ENCODE assay signal across 10 cellular contexts in the genomic region with DNA sequence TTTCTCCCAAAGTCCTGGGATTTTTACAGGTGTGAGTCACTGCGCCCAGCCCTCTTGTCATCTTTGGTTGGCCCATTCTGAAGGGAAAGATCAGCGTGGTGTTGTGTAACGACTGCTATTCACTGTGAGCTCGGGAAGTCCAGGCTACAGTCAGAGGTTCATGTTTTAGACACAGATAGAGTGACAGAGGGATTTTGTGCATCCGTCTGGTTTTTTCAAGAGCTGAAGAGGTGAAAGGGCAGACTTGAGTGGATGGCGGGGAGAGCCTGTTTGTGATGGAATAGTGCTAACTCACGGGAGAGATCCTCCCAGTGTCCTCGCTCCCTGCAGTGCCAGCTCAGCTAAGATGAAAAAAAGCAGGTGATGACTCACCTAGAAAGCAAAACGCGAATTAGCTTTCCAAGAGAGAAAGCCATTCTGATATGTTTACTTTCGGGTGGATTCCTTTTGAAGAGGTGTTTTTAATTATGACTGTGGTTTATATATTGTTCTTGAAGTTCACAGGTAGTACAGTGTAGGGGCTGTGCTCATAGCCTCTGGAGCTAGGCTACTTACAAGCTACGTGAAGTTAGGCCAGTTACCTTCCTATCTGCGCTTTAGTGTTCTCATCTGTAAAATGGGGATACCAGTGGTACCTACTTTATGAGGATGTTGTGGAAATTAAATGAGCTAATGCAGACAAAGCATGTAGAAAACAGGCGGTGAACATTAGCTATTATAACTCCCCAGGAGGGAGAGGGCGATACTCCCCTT.
A peak's percentile ranks its signal among the peaks of the same experiment; 100 is the strongest.
DNase-seq lines count a peak whose midpoint lies in the region; ATAC-seq and TF ChIP-seq lines count a peak whose summit lies in the region.
"Had no signal": no experiment of that assay in that cellular context is flagged by ENCODE, and none has a peak within 500 bp of the region (broad histone marks: within the 10 kb centered on the region; RNA-seq: fewer than 3 reads in every experiment).

No MANE protein-coding gene starts in this region.

- no peak for TF ChIP-seq EP300 in transverse colon (IDR thresholded peaks at IDR 0.05; ENCODE audit: low read depth)

- WGBS in transverse colon (ENCODE audit: low coverage in 1 of 2), 2 donors: 51 to 58% methylated on average over 11 to 15 of the region's 15 CpGs
- WGBS in aorta, 2 donors: 89% methylated on average over 15 of the region's 15 CpGs

- TF ChIP-seq POLR2A in transverse colon (IDR thresholded peaks at IDR 0.05): no peak

- H3K27me3 ChIP-seq in transverse colon (no peaks in the 10 kb centered on the region), aorta (ENCODE audit: control insufficient read depth in 1 of 2, insufficient read depth in 2 of 2, low read length in 1 of 2) (no peaks in the 10 kb centered on the region)

- no peak for TF ChIP-seq CTCF in transverse colon (IDR thresholded peaks at IDR 0.05)

- H3K4me1 ChIP-seq in transverse colon: no peaks in the 10 kb centered on the region
- H3K4me1 ChIP-seq in aorta (ENCODE audit: control insufficient read depth in 1 of 2, insufficient read depth in 2 of 2, low read length in 2 of 2): no peaks in the 10 kb centered on the region

- in situ Hi-C loops in transverse colon (cut with MboI; ENCODE audit: low pct_ligation_motif_present in 1 of 4, low pct_unique_long_range_greater_than_20kb in 1 of 4, low sequenced_read_pairs in 3 of 4): no loop called here

- no peak overlapping the region for H3K27ac ChIP-seq in transverse colon
- H3K27ac ChIP-seq in aorta (ENCODE audit: low read depth in 1 of 2, low read length in 2 of 2): no peak overlapping the region

- H3K36me3 ChIP-seq in transverse colon (no peaks in the 10 kb centered on the region), aorta (ENCODE audit: control insufficient read depth in 1 of 2, insufficient read depth in 2 of 2, low read length in 1 of 2) (no peaks in the 10 kb centered on the region)

- H3K4me3 ChIP-seq in transverse colon: no peak overlapping the region
- no peak overlapping the region for H3K4me3 ChIP-seq in aorta (ENCODE audit: low read length in 2 of 2)

- DNase-seq in SIG-M5 treated with dmso at 0.1 percent for 504 hours (lab: John Stamatoyannopoulos, UW; ENCODE audit: unreplicated experiment): peak; percentile 10
- no peak for DNase-seq in SIG-M5 (lab: John Stamatoyannopoulos, UW)
- peak; percentile 77 for DNase-seq in NCI-H774 (lab: John Stamatoyannopoulos, UW)
- DNase-seq in transverse colon: peak; percentile 23
- no peak for DNase-seq in middle frontal gyrus (ENCODE audit: extremely low spot score, low spot score)
- no peak for DNase-seq in aorta
- DNase-seq: activated CD8-positive, alpha-beta memory T cell treated with anti-CD3 and anti-CD28 coated beads, Interleukin-2, amount 50 U/mL, for 4 hours had no signal

- peak; percentile 82 for ATAC-seq in esophagus mucosa
- ATAC-seq in HG03108 (IDR thresholded peaks at IDR 0.05; ENCODE audit: unreplicated experiment): no peak
- no peak for ATAC-seq in aorta (ENCODE audit: low FRiP score)
- ATAC-seq: natural killer cell treated with Interleukin-12 subunit alpha and Interleukin-12 subunit beta and Interleukin-15 and Interleukin-18, amount 100 ng/mL, for 72 hours had no signal

- intact Hi-C loops in transverse colon (cut with DNase I; ENCODE audit: low total_unique reads) (no loop called here), aorta (cut with DNase I) (no loop called here)

- H3K9me3 ChIP-seq in transverse colon (no peaks in the 10 kb centered on the region), aorta (ENCODE audit: control insufficient read depth, low read length) (peaks cover 4% of the 10 kb centered on the region)

Comparison
In these comparisons a context has a peak if more than half of its experiments do, and no peak if none do; other contexts are left out.
1. DNase-seq: peak in SIG-M5 treated with dmso at 0.1 percent for 504 hours (single experiment), NCI-H774 (single experiment) and transverse colon (single experiment); none in SIG-M5 (single experiment), middle frontal gyrus (single experiment) and aorta (0 of 2).